21 cellular contexts compared by ENCODE assay signal in genomic region chrX:17067534-17067933, GRCh38.
"Had no signal": no experiment of that assay in that cellular context is flagged by ENCODE, and none has a peak within 500 bp of the region (broad histone marks: within the 10 kb centered on the region; RNA-seq: fewer than 3 reads in every experiment).

No MANE protein-coding gene starts in this region.

- H3K4me3 ChIP-seq: body of pancreas, left ventricle myocardium inferior, psoas muscle, upper lobe of right lung had no signal

- DNase-seq: activated CD4-positive, alpha-beta T cell treated with anti-CD3 and anti-CD28 coated beads, Interleukin-2, amount 10 ng/mL, durations not matched to agents 7 days and 5 days; activated CD8-positive, alpha-beta T cell treated with anti-CD3 and anti-CD28 coated beads, Interleukin-2, amount 10 ng/mL, durations not matched to agents 7 days and 5 days; activated gamma-delta T cell; activated naive CD4-positive, alpha-beta T cell treated with anti-CD3 and anti-CD28 coated beads, Interleukin-2, amount 50 U/mL, for 16 hours; activated naive CD8-positive, alpha-beta T cell treated with anti-CD3 and anti-CD28 coated beads, Interleukin-2, amount 50 U/mL, for 24 hours; body of pancreas; effector CD4-positive, alpha-beta T cell; foreskin melanocyte; hippocampal formation; left ventricle myocardium inferior; midbrain; psoas muscle; right cardiac atrium; stimulated activated CD4-positive, alpha-beta T cell treated with anti-CD3 and anti-CD28 coated beads, Interleukin-4, amount 100 ng/mL, for 24 hours; stimulated activated naive CD4-positive, alpha-beta T cell treated with Interleukin-2 at 50 U/mL for 16 hours; upper lobe of right lung had no signal

- H3K4me1 Mint-ChIP-seq: activated CD4-positive, alpha-beta T cell treated with anti-CD3 and anti-CD28 coated beads, Interleukin-2, amount 10 ng/mL, durations not matched to agents 7 days and 5 days; activated naive CD8-positive, alpha-beta T cell treated with anti-CD3 and anti-CD28 coated beads, Interleukin-2, amount 50 U/mL, for 24 hours had no signal

- H3K36me3 ChIP-seq: left ventricle myocardium inferior, upper lobe of right lung had no signal

- H3K9me3 Mint-ChIP-seq: activated CD4-positive, alpha-beta T cell treated with anti-CD3 and anti-CD28 coated beads, Interleukin-2, amount 10 ng/mL, durations not matched to agents 7 days and 5 days; activated naive CD8-positive, alpha-beta T cell treated with anti-CD3 and anti-CD28 coated beads, Interleukin-2, amount 50 U/mL, for 24 hours; activated T-helper 1 cell treated with anti-CD3 and anti-CD28 coated beads, Interleukin-12 subunit alpha, Interleukin-12 subunit beta, Interleukin-2, Interleukin-4 antibody, amounts not matched to agents 30 ng/mL and 10 ng/mL and 1 ng/mL, durations not matched to agents 14 hours and 24 hours and 36 hours; dendritic cell treated with granulocyte-macrophage colony-stimulating factor and Interleukin-4, amounts not matched to agents 40 ng/mL and 50 ng/mL, for 4 days; natural killer cell treated with Interleukin-12 subunit alpha and Interleukin-12 subunit beta and Interleukin-15 and Interleukin-18, amount 100 ng/mL, for 72 hours had no signal

- H3K27ac ChIP-seq: body of pancreas, left ventricle myocardium inferior, psoas muscle, upper lobe of right lung, VCaP had no signal

- H3K4me1 ChIP-seq: body of pancreas, left ventricle myocardium inferior, psoas muscle, upper lobe of right lung had no signal

- H3K9me3 ChIP-seq: body of pancreas, left ventricle myocardium inferior, psoas muscle, upper lobe of right lung had no signal

- H3K27ac Mint-ChIP-seq: activated CD4-positive, alpha-beta T cell treated with anti-CD3 and anti-CD28 coated beads, Interleukin-2, amount 10 ng/mL, durations not matched to agents 7 days and 5 days; activated CD8-positive, alpha-beta T cell treated with anti-CD3 and anti-CD28 coated beads, Interleukin-2, amount 10 ng/mL, durations not matched to agents 7 days and 5 days; activated naive CD8-positive, alpha-beta T cell treated with anti-CD3 and anti-CD28 coated beads, Interleukin-2, amount 50 U/mL, for 24 hours; activated T-helper 1 cell treated with anti-CD3 and anti-CD28 coated beads, Interleukin-12 subunit alpha, Interleukin-12 subunit beta, Interleukin-2, Interleukin-4 antibody, amounts not matched to agents 30 ng/mL and 10 ng/mL and 1 ng/mL, durations not matched to agents 14 hours and 24 hours and 36 hours; dendritic cell treated with granulocyte-macrophage colony-stimulating factor and Interleukin-4, amounts not matched to agents 40 ng/mL and 50 ng/mL, for 4 days; natural killer cell treated with Interleukin-12 subunit alpha and Interleukin-12 subunit beta and Interleukin-15 and Interleukin-18, amount 100 ng/mL, for 72 hours had no signal

- H3K4me3 Mint-ChIP-seq: activated CD4-positive, alpha-beta T cell treated with anti-CD3 and anti-CD28 coated beads, Interleukin-2, amount 10 ng/mL, durations not matched to agents 7 days and 5 days; activated CD8-positive, alpha-beta T cell treated with anti-CD3 and anti-CD28 coated beads, Interleukin-2, amount 10 ng/mL, durations not matched to agents 7 days and 5 days; activated naive CD8-positive, alpha-beta T cell treated with anti-CD3 and anti-CD28 coated beads, Interleukin-2, amount 50 U/mL, for 24 hours; activated T-helper 1 cell treated with anti-CD3 and anti-CD28 coated beads, Interleukin-12 subunit alpha, Interleukin-12 subunit beta, Interleukin-2, Interleukin-4 antibody, amounts not matched to agents 30 ng/mL and 10 ng/mL and 1 ng/mL, durations not matched to agents 14 hours and 24 hours and 36 hours; dendritic cell treated with granulocyte-macrophage colony-stimulating factor and Interleukin-4, amounts not matched to agents 40 ng/mL and 50 ng/mL, for 4 days; natural killer cell treated with Interleukin-12 subunit alpha and Interleukin-12 subunit beta and Interleukin-15 and Interleukin-18, amount 100 ng/mL, for 72 hours had no signal

- H3K27me3 Mint-ChIP-seq: activated naive CD8-positive, alpha-beta T cell treated with anti-CD3 and anti-CD28 coated beads, Interleukin-2, amount 50 U/mL, for 24 hours; dendritic cell treated with granulocyte-macrophage colony-stimulating factor and Interleukin-4, amounts not matched to agents 40 ng/mL and 50 ng/mL, for 4 days had no signal

- H3K36me3 Mint-ChIP-seq: natural killer cell treated with Interleukin-12 subunit alpha and Interleukin-12 subunit beta and Interleukin-15 and Interleukin-18, amount 100 ng/mL, for 72 hours had no signal

- ATAC-seq: activated CD4-positive, CD25-positive, alpha-beta regulatory T cell treated with anti-CD3 and anti-CD28 coated beads, Interleukin-2, amount 50 U/mL, for 24 hours; activated CD8-positive, alpha-beta T cell treated with anti-CD3 and anti-CD28 coated beads, Interleukin-2, amount 10 ng/mL, durations not matched to agents 7 days and 5 days; activated naive CD8-positive, alpha-beta T cell treated with anti-CD3 and anti-CD28 coated beads, Interleukin-2, amount 50 U/mL, for 24 hours; body of pancreas; natural killer cell treated with Interleukin-12 subunit alpha and Interleukin-12 subunit beta and Interleukin-15 and Interleukin-18, amount 100 ng/mL, for 72 hours; psoas muscle; right cardiac atrium; upper lobe of right lung had no signal

- H3K27me3 ChIP-seq: body of pancreas, upper lobe of right lung had no signal
